Comparison of ENCODE assay signal across 8 cellular contexts in the genomic region with DNA sequence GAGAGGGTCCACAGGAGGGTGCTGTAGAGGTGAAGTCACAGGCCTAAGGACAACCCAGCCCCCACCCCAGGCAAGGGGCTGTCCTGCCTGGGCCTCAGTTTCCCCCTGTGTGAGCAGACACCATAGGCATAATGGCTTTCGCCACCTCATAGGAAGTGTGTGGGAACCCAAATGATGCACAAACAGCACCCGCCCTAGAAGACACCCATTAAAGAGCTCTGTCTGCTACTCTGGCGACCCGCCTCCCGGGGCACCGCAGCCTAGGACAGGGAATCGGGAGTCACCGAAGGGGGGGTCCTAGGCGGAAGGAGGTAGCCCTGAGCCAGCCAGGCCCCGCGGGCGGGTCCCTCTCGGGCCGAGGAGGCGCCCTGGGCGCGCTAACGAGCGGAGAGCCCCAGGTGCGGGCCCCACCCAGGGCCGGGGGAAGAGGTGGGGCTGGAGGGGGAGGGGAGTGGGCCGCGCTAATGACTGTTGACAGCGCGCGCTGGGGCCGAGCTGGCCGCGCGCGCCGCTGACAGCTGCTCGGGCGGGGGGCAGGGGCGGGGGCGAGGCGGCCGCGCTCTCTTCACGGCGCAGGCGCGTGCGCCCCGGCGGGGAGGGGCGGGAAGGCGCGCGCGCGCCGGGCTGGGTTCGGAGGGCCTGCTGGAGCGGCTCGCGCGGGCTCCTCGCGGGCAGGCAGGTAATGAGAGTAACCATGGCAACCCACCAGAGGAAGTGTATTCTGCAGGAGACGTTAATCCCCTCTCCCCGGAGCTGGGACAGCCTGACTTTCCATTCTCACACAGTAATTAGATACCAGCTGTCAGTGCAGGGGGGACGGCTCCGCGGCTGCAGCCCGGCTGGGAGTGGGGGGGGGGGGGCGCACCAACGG. TPM values are rescaled to one million over a fixed set of nuclear protein-coding genes. Genes with fewer than 3 reads are reported as not detected.
DNase-seq lines count a peak whose midpoint lies in the region; ATAC-seq lines count a peak whose summit lies in the region.

No MANE protein-coding gene starts in this region.

- DNase-seq in DMS53 treated with DMSO at 0.1 percent for 48 hours (lab: John Stamatoyannopoulos, UW; ENCODE audit: unreplicated experiment) = peak; percentile 76
- DNase-seq in NCI-H2107 (lab: John Stamatoyannopoulos, UW) = peak; percentile 72
- DNase-seq in activated CD4-positive, CD25-positive, alpha-beta regulatory T cell (lab: John Stamatoyannopoulos, UW) = peak; percentile 24 to 83 (median 61)
- DNase-seq in central memory CD8-positive, alpha-beta T cell (ENCODE audit: low spot score in 2 of 2) = peak; percentile 53 to 62
- peak; percentile 72 to 87 for DNase-seq in left colon
- DNase-seq in stimulated activated CD4-positive, alpha-beta T cell treated with anti-CD3 and anti-CD28 coated beads, Interleukin-2, amount 100 ng/mL, for 4 hours (ENCODE audit: low read depth) = peak; percentile 52
- no peak for DNase-seq in OCI-M2 (lab: John Stamatoyannopoulos, UW; ENCODE audit: unreplicated experiment)

- H3K27me3 Mint-ChIP-seq in central memory CD8-positive, alpha-beta T cell = no peaks in the 10 kb centered on the region

- H3K9me3 Mint-ChIP-seq in central memory CD8-positive, alpha-beta T cell = no peaks in the 10 kb centered on the region

- peak overlapping the region; percentile 98 for H3K27ac Mint-ChIP-seq in central memory CD8-positive, alpha-beta T cell (ENCODE audit: low read depth)

- H3K4me3 Mint-ChIP-seq in central memory CD8-positive, alpha-beta T cell = peak overlapping the region; percentile 96

- H3K36me3 Mint-ChIP-seq in central memory CD8-positive, alpha-beta T cell (ENCODE audit: insufficient read depth) = peaks cover 25% of the 10 kb centered on the region

- H3K4me1 Mint-ChIP-seq in central memory CD8-positive, alpha-beta T cell = peaks cover 72% of the 10 kb centered on the region

- ATAC-seq in HG02642 (IDR thresholded peaks at IDR 0.05; ENCODE audit: poor library complexity, unreplicated experiment) (peak; percentile 41), left colon (peak; percentile 74)
- ATAC-seq in central memory CD8-positive, alpha-beta T cell (replicated peaks; ENCODE audit: extremely low read depth, poor library complexity, severe bottlenecking) = peak; percentile 60

- intact Hi-C loops in left colon (cut with DNase I, micrococcal nuclease) = no loop called here

RNA-seq across cellular contexts. Expression of a gene that starts 48.9 kb away (rescaled TPM):
- total RNA-seq in left colon = 10 to 100 TPM; 55.2 to 61.0 TPM
